Comparison of ENCODE assay signal across 9 cellular contexts in genomic region chr5:137858223-137858916, GRCh38. TPM values are rescaled to one million over a fixed set of nuclear protein-coding genes. Genes with fewer than 3 reads are reported as not detected.
DNase-seq lines count a peak whose midpoint lies in the region; ATAC-seq lines count a peak whose summit lies in the region.
"Had no signal": no experiment of that assay in that cellular context is flagged by ENCODE, and none has a peak within 500 bp of the region (broad histone marks: within the 10 kb centered on the region; RNA-seq: fewer than 3 reads in every experiment).

No MANE protein-coding gene starts in this region.

- peak overlapping the region; percentile 60 for H3K27ac Mint-ChIP-seq in activated naive CD8-positive, alpha-beta T cell treated with anti-CD3 and anti-CD28 coated beads, Interleukin-2, amount 10 ng/mL, durations not matched to agents 7 days and 5 days

- ATAC-seq in GM19395 (IDR thresholded peaks at IDR 0.05; ENCODE audit: unreplicated experiment), result peak; percentile 87
- peak; percentile 81 for ATAC-seq in HG03442 (IDR thresholded peaks at IDR 0.05; ENCODE audit: unreplicated experiment)
- peak; percentile 54 for ATAC-seq in activated naive CD8-positive, alpha-beta T cell treated with anti-CD3 and anti-CD28 coated beads, Interleukin-2, amount 10 ng/mL, durations not matched to agents 7 days and 5 days (ENCODE audit: low read depth)

- peak overlapping the region; percentile 17 to 22 for H3K4me3 ChIP-seq in muscle layer of duodenum (ENCODE audit: low read depth in 1 of 2, low read length in 2 of 2)
- H3K4me3 ChIP-seq: cardiac muscle cell had no signal

- no peaks in the 10 kb centered on the region for H3K9me3 ChIP-seq in muscle layer of duodenum (ENCODE audit: control insufficient read depth in 1 of 2, low read length in 2 of 2)

- no peaks in the 10 kb centered on the region for H3K4me1 ChIP-seq in muscle layer of duodenum (ENCODE audit: control insufficient read depth in 1 of 2, insufficient read depth in 2 of 2, low read length in 2 of 2)

- peak; percentile 18 for DNase-seq in AG20443 (ENCODE audit: low spot score)
- DNase-seq in activated naive CD8-positive, alpha-beta T cell treated with anti-CD3 and anti-CD28 coated beads, Interleukin-2, amount 10 ng/mL, durations not matched to agents 7 days and 5 days, result no peak
- DNase-seq in NCI-H345 (lab: John Stamatoyannopoulos, UW), result no peak
- no peak for DNase-seq in NCI-H1092 (lab: John Stamatoyannopoulos, UW)
- no peak for DNase-seq in NCI-H187 (lab: John Stamatoyannopoulos, UW)

- H3K4me1 Mint-ChIP-seq in activated naive CD8-positive, alpha-beta T cell treated with anti-CD3 and anti-CD28 coated beads, Interleukin-2, amount 10 ng/mL, durations not matched to agents 7 days and 5 days, result peaks cover 24% of the 10 kb centered on the region

- H3K27me3 ChIP-seq in muscle layer of duodenum (ENCODE audit: low read depth, low read length), result no peaks in the 10 kb centered on the region
- H3K27me3 ChIP-seq: cardiac muscle cell had no signal

- no peaks in the 10 kb centered on the region for H3K36me3 ChIP-seq in muscle layer of duodenum (ENCODE audit: control insufficient read depth in 1 of 2, insufficient read depth in 2 of 2, low read length in 2 of 2)
- H3K36me3 ChIP-seq: cardiac muscle cell had no signal

- H3K27me3 Mint-ChIP-seq in activated naive CD8-positive, alpha-beta T cell treated with anti-CD3 and anti-CD28 coated beads, Interleukin-2, amount 10 ng/mL, durations not matched to agents 7 days and 5 days, result peaks cover 4% of the 10 kb centered on the region

- H3K4me3 Mint-ChIP-seq in activated naive CD8-positive, alpha-beta T cell treated with anti-CD3 and anti-CD28 coated beads, Interleukin-2, amount 10 ng/mL, durations not matched to agents 7 days and 5 days, result peak overlapping the region; percentile 76

- POLR2A ChIA-PET in activated naive CD8-positive, alpha-beta T cell treated with anti-CD3 and anti-CD28 coated beads, Interleukin-2, amount 10 ng/mL, durations not matched to agents 7 days and 5 days (lab: Charles Lee), result no interaction called here

- no peaks in the 10 kb centered on the region for H3K9me3 Mint-ChIP-seq in activated naive CD8-positive, alpha-beta T cell treated with anti-CD3 and anti-CD28 coated beads, Interleukin-2, amount 10 ng/mL, durations not matched to agents 7 days and 5 days

- peak overlapping the region; percentile 32 for H3K27ac ChIP-seq in muscle layer of duodenum (ENCODE audit: low read length)
- H3K27ac ChIP-seq: cardiac muscle cell had no signal

- peaks cover 1% of the 10 kb centered on the region for H3K36me3 Mint-ChIP-seq in activated naive CD8-positive, alpha-beta T cell treated with anti-CD3 and anti-CD28 coated beads, Interleukin-2, amount 10 ng/mL, durations not matched to agents 7 days and 5 days

RNA-seq across cellular contexts. Expression of gene MYOT, which starts 9.3 kb away (rescaled TPM):
- not detected for total RNA-seq in activated naive CD8-positive, alpha-beta T cell treated with anti-CD3 and anti-CD28 coated beads, Interleukin-2, amount 10 ng/mL, durations not matched to agents 7 days and 5 days
- total RNA-seq: cardiac muscle cell had no signal

RNA-seq across cellular contexts. Expression of gene PKD2L2, which starts 30.9 kb away (rescaled TPM):
- total RNA-seq in activated naive CD8-positive, alpha-beta T cell treated with anti-CD3 and anti-CD28 coated beads, Interleukin-2, amount 10 ng/mL, durations not matched to agents 7 days and 5 days, result not detected
- total RNA-seq: cardiac muscle cell had no signal
